ENCODE assay signal across 28 cellular contexts in genomic region chr3:157905885-157906284, GRCh38.
"Had no signal": no experiment of that assay in that cellular context is flagged by ENCODE, and none has a peak within 500 bp of the region (broad histone marks: within the 10 kb centered on the region; RNA-seq: fewer than 3 reads in every experiment).

No MANE protein-coding gene starts in this region.

- H3K36me3 ChIP-seq: MG63 had no signal

- H3K27me3 ChIP-seq: MG63 had no signal

- H3K9me3 ChIP-seq: MG63 had no signal

- H3K4me3 ChIP-seq: MG63 had no signal

- DNase-seq: Karpas-422, Kasumi-1, MG63, MM.1S, NCI-H1048, NCI-H1092, NCI-H1092 treated with DMSO at 0.1 percent for 48 hours, NCI-H1105, NCI-H1105 treated with DMSO at 0.1 percent for 48 hours, NCI-H1417 treated with DMSO at 0.1 percent for 48 hours, NCI-H1436, NCI-H1436 treated with DMSO at 0.1 percent for 48 hours, NCI-H146, NCI-H1694, NCI-H187, NCI-H187 treated with DMSO at 0.1 percent for 48 hours, NCI-H1930, NCI-H2029, NCI-H2029 treated with DMSO at 0.1 percent for 48 hours, NCI-H2081, NCI-H2081 treated with DMSO at 0.1 percent for 48 hours, NCI-H2107, NCI-H2171, NCI-H2227 treated with DMSO at 0.1 percent for 48 hours, NCI-H226, NCI-H345, NCI-H510A, NCI-H510A treated with DMSO at 0.1 percent for 48 hours had no signal
